Comparison of ENCODE assay signal across 16 cellular contexts in the genomic region with DNA sequence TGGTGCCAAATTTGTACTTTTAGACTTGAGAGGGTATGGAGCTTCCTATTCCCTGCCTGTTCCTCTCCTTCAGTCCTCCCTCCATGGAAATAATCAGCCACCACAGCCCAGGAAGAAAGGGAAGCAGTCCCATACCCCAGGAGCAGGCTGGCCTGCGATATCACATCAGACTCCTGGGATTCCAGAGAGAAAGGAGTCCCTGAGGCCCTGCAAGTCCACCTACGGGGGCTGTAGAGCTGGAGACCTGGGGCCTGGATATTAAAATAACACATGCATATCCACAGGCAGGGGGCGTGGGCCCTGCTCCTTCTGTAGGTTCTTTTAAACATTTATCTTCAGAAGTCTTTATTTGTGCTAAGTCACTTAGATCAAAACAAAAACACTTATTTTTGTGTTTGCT.
"Had no signal": no experiment of that assay in that cellular context is flagged by ENCODE, and none has a peak within 500 bp of the region (broad histone marks: within the 10 kb centered on the region; RNA-seq: fewer than 3 reads in every experiment).

No MANE protein-coding gene starts in this region.

- H3K27ac Mint-ChIP-seq: progenitor cell of endocrine pancreas, type B pancreatic cell had no signal

- H3K4me2 ChIP-seq: hepatocyte, smooth muscle cell had no signal

- H3K27ac ChIP-seq: hepatocyte, pancreas had no signal

- DNase-seq: erythroblast; foreskin melanocyte; head of caudate nucleus; left colon; left ventricle myocardium superior; mesenchymal stem cell; naive thymus-derived CD4-positive, alpha-beta T cell; pancreas; right cardiac atrium; stimulated activated CD4-positive, alpha-beta T cell treated with anti-CD3 and anti-CD28 coated beads, Interleukin-2, amount 100 ng/mL, for 48 hours; stimulated activated naive CD4-positive, alpha-beta T cell treated with Interleukin-2 at 50 U/mL for 16 hours had no signal

- ATAC-seq: left colon; left ventricle myocardium superior; naive thymus-derived CD4-positive, alpha-beta T cell; pancreas; right cardiac atrium had no signal

- H3K4me1 ChIP-seq: pancreas had no signal

- H3K4me3 ChIP-seq: hepatocyte, lung, pancreas, smooth muscle cell had no signal

- H3K9me3 ChIP-seq: pancreas had no signal

- H3K4me3 Mint-ChIP-seq: naive thymus-derived CD4-positive, alpha-beta T cell had no signal

- H3K36me3 ChIP-seq: pancreas had no signal

- H3K36me3 Mint-ChIP-seq: naive thymus-derived CD4-positive, alpha-beta T cell; type B pancreatic cell had no signal

- H2AFZ ChIP-seq: hepatocyte had no signal

- H3K79me2 ChIP-seq: hepatocyte had no signal

- H3K27me3 ChIP-seq: pancreas had no signal
